8 cellular contexts compared by ENCODE assay signal in genomic region chr1:42658880-42659337, GRCh38. TPM values are rescaled to one million over a fixed set of nuclear protein-coding genes. Genes with fewer than 3 reads are reported as not detected.
DNase-seq lines count a peak whose midpoint lies in the region; ATAC-seq and TF ChIP-seq lines count a peak whose summit lies in the region.

No MANE protein-coding gene starts in this region.

- H3K27me3 Mint-ChIP-seq in GM23338 (ENCODE audit: insufficient read depth, low read depth, poor library complexity) (peaks cover 3% of the 10 kb centered on the region), activated B cell treated with CpG ODN at 0.5 μM for 24 hours (no peaks in the 10 kb centered on the region)

- H3K4me1 ChIP-seq in GM23338 (ENCODE audit: insufficient read depth) (peaks cover 12% of the 10 kb centered on the region), smooth muscle cell (ENCODE audit: low read depth) (peaks cover 15% of the 10 kb centered on the region)

- H3K9ac ChIP-seq in smooth muscle cell (ENCODE audit: low read depth) = peak overlapping the region; percentile 80

- H3K4me1 Mint-ChIP-seq in GM23338 = peaks cover 9% of the 10 kb centered on the region
- peaks cover 35% of the 10 kb centered on the region for H3K4me1 Mint-ChIP-seq in activated B cell treated with CpG ODN at 0.5 μM for 24 hours

- peak overlapping the region; percentile 57 for H3K27ac ChIP-seq in AG04450 (ENCODE audit: low read depth, low read length)
- peak overlapping the region; percentile 94; the same call in 1 of the 2 replicates for H3K27ac ChIP-seq in GM23338 (ENCODE audit: low read depth)
- peak overlapping the region; percentile 71 for H3K27ac ChIP-seq in smooth muscle cell (ENCODE audit: low read depth)

- H3K9me3 Mint-ChIP-seq in GM23338 (no peaks in the 10 kb centered on the region), activated B cell treated with CpG ODN at 0.5 μM for 24 hours (no peaks in the 10 kb centered on the region)

- H3K9me3 ChIP-seq in AG04450 (ENCODE audit: control insufficient read depth, insufficient read depth, low read length) = no peaks in the 10 kb centered on the region; the same call in 1 of the 2 replicates
- H3K9me3 ChIP-seq in smooth muscle cell (replicated peaks; ENCODE audit: low read depth) = no peaks in the 10 kb centered on the region

- peak overlapping the region; percentile 97 for H3K27ac Mint-ChIP-seq in GM23338
- H3K27ac Mint-ChIP-seq in activated B cell treated with CpG ODN at 0.5 μM for 24 hours = peak overlapping the region; percentile 85

- intact Hi-C loops in activated B cell treated with CpG ODN at 0.5 μM for 24 hours (cut with micrococcal nuclease) = loop anchor here (1.0 to 5.0 kb wide), 4 partner anchors 23 to 322 kb away; partner anchors contain the start of genes C1orf50, FOXJ3, P3H1 and PPCS

- peak overlapping the region; percentile 98 for H3K4me2 ChIP-seq in GM23338
- H3K4me2 ChIP-seq in smooth muscle cell = peak overlapping the region; percentile 90

- H2AFZ ChIP-seq in GM23338 = peak overlapping the region; percentile 98
- H2AFZ ChIP-seq in smooth muscle cell (ENCODE audit: low read depth) = peak overlapping the region; percentile 95

- peaks cover 12% of the 10 kb centered on the region for H4K20me1 ChIP-seq in GM23338 (replicated peaks; ENCODE audit: insufficient read depth)
- H4K20me1 ChIP-seq in smooth muscle cell (ENCODE audit: low read depth) = no peaks in the 10 kb centered on the region

- 9% methylated on average over 19 of the region's 19 CpGs for WGBS in smooth muscle cell (ENCODE audit: low lambda C conversion rate)

- H3K4me3 ChIP-seq in AG04450 (ENCODE audit: low read depth, low read length) (peak overlapping the region; percentile 96), GM23338 (peak overlapping the region; percentile 99), smooth muscle cell (peak overlapping the region; percentile 81)

- CTCF ChIA-PET in AG04450 (lab: Charles Lee) = interaction anchor here (1.3 kb wide), 1 partner anchor 415 kb away, joined by 4 read pairs; no protein-coding TSS in a partner anchor
- CTCF ChIA-PET in activated B cell treated with CpG ODN at 0.5 μM for 24 hours (lab: Charles Lee) = no interaction called here

- H3K4me3 Mint-ChIP-seq in GM23338 (peak overlapping the region; percentile 94), activated B cell treated with CpG ODN at 0.5 μM for 24 hours (peak overlapping the region; percentile 95)

- no peaks in the 10 kb centered on the region for H3K9me2 ChIP-seq in GM23338 (ENCODE audit: insufficient read depth)

- H3K36me3 ChIP-seq in GM23338 (ENCODE audit: insufficient read depth) = peaks cover 26% of the 10 kb centered on the region
- H3K36me3 ChIP-seq in smooth muscle cell (ENCODE audit: low read depth) = no peaks in the 10 kb centered on the region

- H3K79me2 ChIP-seq in GM23338 (replicated peaks; ENCODE audit: insufficient read depth) (peaks cover 39% of the 10 kb centered on the region), smooth muscle cell (ENCODE audit: low read depth) (peaks cover 17% of the 10 kb centered on the region)

- no peak for DNase-seq in AG04450 (ENCODE audit: low read depth, low spot score)
- DNase-seq in GM23338 (ENCODE audit: low spot score) = no peak
- DNase-seq in activated B cell treated with CpG ODN at 0.5 μM for 24 hours = no peak
- peak; percentile 8 for DNase-seq in hepatic stellate cell (ENCODE audit: low spot score)
- no peak for DNase-seq in smooth muscle cell (lab: John Stamatoyannopoulos, UW; ENCODE audit: unreplicated experiment)
- no peak for DNase-seq in stimulated activated CD4-positive, alpha-beta T cell treated with anti-CD3 and anti-CD28 coated beads, Interleukin-15, amount 100 ng/mL, for 24 hours
- DNase-seq in H4 (ENCODE audit: low spot score) = no peak

- ATAC-seq in GM23338 = no peak
- no peak for ATAC-seq in activated B cell treated with CpG ODN at 0.5 μM for 24 hours (ENCODE audit: low read depth)
- no peak for ATAC-seq in HG02884 (IDR thresholded peaks at IDR 0.05; ENCODE audit: unreplicated experiment)

- POLR2A ChIA-PET in AG04450 (lab: Yijun Ruan, JAX) = interaction anchor here (2.0 kb wide), 1 partner anchor 24 kb away, joined by 14 read pairs; the partner anchor contains the start of gene YBX1
- POLR2A ChIA-PET in activated B cell treated with CpG ODN at 0.5 μM for 24 hours (lab: Charles Lee) = interaction anchor here (1.5 to 2.6 kb wide), 4 partner anchors 12 to 196 kb away, joined by 4 to 82 read pairs (median 18); partner anchors contain the start of genes C1orf50, CCDC30, P3H1 and YBX1

- H3F3A ChIP-seq in GM23338 (replicated peaks; ENCODE audit: low read depth) (peaks cover 10% of the 10 kb centered on the region; the same call in 1 of the 2 replicates), smooth muscle cell (ENCODE audit: low read depth) (peaks cover 8% of the 10 kb centered on the region)

- H3K27me3 ChIP-seq in AG04450 (ENCODE audit: control insufficient read depth, insufficient read depth, low read length) = peaks cover 2% of the 10 kb centered on the region
- no peaks in the 10 kb centered on the region; the same call in 1 of the 2 replicates for H3K27me3 ChIP-seq in GM23338 (ENCODE audit: insufficient read depth)
- H3K27me3 ChIP-seq in smooth muscle cell (ENCODE audit: low read depth) = peaks cover 2% of the 10 kb centered on the region

- TF ChIP-seq CTCF in AG04450 (IDR thresholded peaks at IDR 0.05; ENCODE audit: low read depth, low read length) = no peak
- no peak for TF ChIP-seq CTCF in GM23338 (conservative IDR thresholded peaks at IDR 0.05; ENCODE audit: low read depth in 2 of 2)
- no peak for TF ChIP-seq CTCF in activated B cell treated with CpG ODN at 0.5 μM for 24 hours (IDR thresholded peaks at IDR 0.05)
- TF ChIP-seq CTCF in smooth muscle cell (IDR thresholded peaks at IDR 0.05; ENCODE audit: borderline replicate concordance, insufficient read depth, poor library complexity, severe bottlenecking) = no peak

- H3K36me3 Mint-ChIP-seq in GM23338 (ENCODE audit: low read depth) (peaks cover 26% of the 10 kb centered on the region), activated B cell treated with CpG ODN at 0.5 μM for 24 hours (ENCODE audit: low read depth) (peaks cover 42% of the 10 kb centered on the region)

TF ChIP-seq in GM23338, 12 proteins besides CTCF, POLR2A, EP300 and RAD21 (continues in another document):
- TF ChIP-seq STAT1 (IDR thresholded peaks at IDR 0.05; ENCODE audit: unreplicated experiment) = no peak

RNA-seq across cellular contexts. Expression of gene PPIH, which starts 0.7 kb away (rescaled TPM):
- polyA plus RNA-seq in AG04450 (2011; rRNA removed) (25.8 and 36.1 TPM in 2 replicates), GM23338 (2016; fragmentation: Nextera tagmentation; extraction: Ambion mirVana) (122 and 132 TPM in 2 replicates), smooth muscle cell (38.5 and 46.9 TPM in 2 replicates)
- polyA minus RNA-seq in AG04450 (2011; rRNA and poly(A)+ RNA removed) = 9.3 and 11.9 TPM in 2 replicates
- 66.5 and 71.2 TPM in 2 replicates for total RNA-seq in GM23338 (2014; rRNA removed; shearing (Covaris generic))
- total RNA-seq in activated B cell treated with CpG ODN at 0.5 μM for 24 hours (64.1 and 65.1 TPM in 2 replicates), smooth muscle cell (42.2 and 42.9 TPM in 2 replicates)
- total RNA-seq in H4 (2014; rRNA removed; shearing (Covaris generic)) = 142 and 206 TPM in 2 replicates

RNA-seq across cellular contexts. Expression of gene YBX1, which starts 23.3 kb away (rescaled TPM):
- polyA plus RNA-seq in AG04450 (2011; rRNA removed) (599 and 636 TPM in 2 replicates), GM23338 (2016; fragmentation: Nextera tagmentation; extraction: Ambion mirVana) (1,441 and 1,488 TPM in 2 replicates), smooth muscle cell (273 and 284 TPM in 2 replicates)
- polyA minus RNA-seq in AG04450 (2011; rRNA and poly(A)+ RNA removed) = 444 and 490 TPM in 2 replicates
- total RNA-seq in GM23338 (2014; rRNA removed; shearing (Covaris generic)) = 1,206 and 1,282 TPM in 2 replicates
- total RNA-seq in activated B cell treated with CpG ODN at 0.5 μM for 24 hours (609 and 693 TPM in 2 replicates), smooth muscle cell (586 and 587 TPM in 2 replicates)
- 1,356 and 1,447 TPM in 2 replicates for total RNA-seq in H4 (2014; rRNA removed; shearing (Covaris generic))
